10 cellular contexts compared by ENCODE assay signal in genomic region chr3:159787191-159787590, GRCh38. TPM values are rescaled to one million over a fixed set of nuclear protein-coding genes. Genes with fewer than 3 reads are reported as not detected.
A peak's percentile ranks its signal among the peaks of the same experiment; 100 is the strongest.
DNase-seq lines count a peak whose midpoint lies in the region; ATAC-seq lines count a peak whose summit lies in the region.
"Had no signal": no experiment of that assay in that cellular context is flagged by ENCODE, and none has a peak within 500 bp of the region (broad histone marks: within the 10 kb centered on the region; RNA-seq: fewer than 3 reads in every experiment).

No MANE protein-coding gene starts in this region.

- H3K4me3 Mint-ChIP-seq in activated T-helper 17 cell treated with anti-CD3 and anti-CD28 coated beads, Interleukin-2, amount 50 U/mL, for 72 hours, result no peak overlapping the region

- H3K9me3 Mint-ChIP-seq in activated T-helper 17 cell treated with anti-CD3 and anti-CD28 coated beads, Interleukin-2, amount 50 U/mL, for 72 hours, result no peaks in the 10 kb centered on the region

- H3K36me3 Mint-ChIP-seq in activated T-helper 17 cell treated with anti-CD3 and anti-CD28 coated beads, Interleukin-2, amount 50 U/mL, for 72 hours (ENCODE audit: low read depth), result no peaks in the 10 kb centered on the region

- peaks cover 2% of the 10 kb centered on the region for H3K79me1 ChIP-seq in mesendoderm (ENCODE audit: low read length)

- H3K36me3 ChIP-seq in MG63 (peaks cover 3% of the 10 kb centered on the region; the same call in 1 of the 2 replicates), mesendoderm (ENCODE audit: control insufficient read depth, insufficient read depth, low read length) (no peaks in the 10 kb centered on the region)

- H3K18ac ChIP-seq in mesendoderm (ENCODE audit: low read length), result peak overlapping the region; percentile 99

- no peak overlapping the region for H3K27ac Mint-ChIP-seq in activated T-helper 17 cell treated with anti-CD3 and anti-CD28 coated beads, Interleukin-2, amount 50 U/mL, for 72 hours

- peak overlapping the region; percentile 55 for H3K4ac ChIP-seq in mesendoderm (ENCODE audit: low read depth, low read length)

- peaks cover 23% of the 10 kb centered on the region for H3K27me3 Mint-ChIP-seq in activated T-helper 17 cell treated with anti-CD3 and anti-CD28 coated beads, Interleukin-2, amount 50 U/mL, for 72 hours

- H2BK5ac ChIP-seq in mesendoderm (ENCODE audit: low read length), result no peak overlapping the region

- no peaks in the 10 kb centered on the region for H3K9me3 ChIP-seq in MG63

- H2AK5ac ChIP-seq in mesendoderm (ENCODE audit: low read length), result no peak overlapping the region

- ATAC-seq in activated T-helper 17 cell treated with anti-CD3 and anti-CD28 coated beads, Interleukin-2, amount 50 U/mL, for 72 hours (replicated peaks), result no peak

- peaks cover 9% of the 10 kb centered on the region for H3K4me1 ChIP-seq in mesendoderm (ENCODE audit: control insufficient read depth, low read depth, low read length)

- DNase-seq in AG08395 (ENCODE audit: low spot score) (peak; percentile 48), MG63 (peak; percentile 72), caudate nucleus (lab: John Stamatoyannopoulos, UW) (no peak), mesendoderm (peak; percentile 64), NK-92 (lab: John Stamatoyannopoulos, UW; ENCODE audit: unreplicated experiment) (no peak), NCI-H1048 (lab: John Stamatoyannopoulos, UW) (no peak)
- DNase-seq in effector CD4-positive, alpha-beta T cell, result no peak
- DNase-seq: DND-41, NCI-H187 had no signal

- H4K5ac ChIP-seq in mesendoderm (ENCODE audit: low read length), result no peak overlapping the region

- H3K27ac ChIP-seq in caudate nucleus (ENCODE audit: low read depth, low read length), result peak overlapping the region; percentile 84
- H3K27ac ChIP-seq in mesendoderm (ENCODE audit: low read depth, low read length), result peak overlapping the region; percentile 31

- no CpG with 5 or more reads among the region's 4 CpGs for WGBS in mesendoderm (ENCODE audit: extremely low coverage, insufficient coverage, low lambda C conversion rate)

- no peak overlapping the region for H3K23ac ChIP-seq in mesendoderm (ENCODE audit: low read length)

- H3K4me3 ChIP-seq in MG63 (no peak overlapping the region), mesendoderm (ENCODE audit: low read length) (no peak overlapping the region)

- H3K9ac ChIP-seq in mesendoderm (ENCODE audit: low read length), result no peak overlapping the region

- H2BK120ac ChIP-seq in mesendoderm (ENCODE audit: low read depth, low read length), result peak overlapping the region; percentile 21

- no peak overlapping the region for H4K8ac ChIP-seq in mesendoderm (ENCODE audit: low read depth, low read length)

- no peaks in the 10 kb centered on the region for H3K4me1 Mint-ChIP-seq in activated T-helper 17 cell treated with anti-CD3 and anti-CD28 coated beads, Interleukin-2, amount 50 U/mL, for 72 hours

- no peak overlapping the region for H2BK15ac ChIP-seq in mesendoderm (replicated peaks; ENCODE audit: low read depth)

- no peaks in the 10 kb centered on the region for H3K27me3 ChIP-seq in MG63
- H3K27me3 ChIP-seq in mesendoderm (ENCODE audit: insufficient read depth, low read length, poor library complexity), result no peaks in the 10 kb centered on the region

- no peak overlapping the region for H3K4me2 ChIP-seq in mesendoderm (ENCODE audit: low read length)

- no peak overlapping the region for H3K56ac ChIP-seq in mesendoderm (ENCODE audit: low read length)

- H3K79me2 ChIP-seq in mesendoderm (ENCODE audit: control insufficient read depth, insufficient read depth, low read length), result no peaks in the 10 kb centered on the region

RNA-seq across cellular contexts. Expression of gene SCHIP1, which starts 52.5 kb away (rescaled TPM):
- total RNA-seq in MG63 (2014; rRNA removed; shearing (Covaris generic); ENCODE audit: low replicate concordance), result 0.43 and 3.7 TPM in 2 replicates
- polyA plus RNA-seq in mesendoderm (2013, experiment 1 of 2), result 6.3 TPM
- polyA plus RNA-seq in mesendoderm (2013, experiment 2 of 2), result 7.4 TPM
- total RNA-seq in activated T-helper 17 cell treated with anti-CD3 and anti-CD28 coated beads, Interleukin-2, amount 50 U/mL, for 72 hours, result not detected

Comparison
In these comparisons a context has a peak if more than half of its experiments do, and no peak if none do; other contexts are left out.
1. DNase-seq: peak in AG08395 (single experiment), MG63 (single experiment) and mesendoderm (single experiment); none in caudate nucleus (0 of 61), NK-92 (single experiment), NCI-H1048 (single experiment) and effector CD4-positive, alpha-beta T cell (single experiment).